15 cellular contexts compared by ENCODE assay signal in genomic region chr12:78293039-78293686, GRCh38.
DNase-seq lines count a peak whose midpoint lies in the region; ATAC-seq, FAIRE-seq and TF ChIP-seq lines count a peak whose summit lies in the region.
"Had no signal": no experiment of that assay in that cellular context is flagged by ENCODE, and none has a peak within 500 bp of the region (broad histone marks: within the 10 kb centered on the region; RNA-seq: fewer than 3 reads in every experiment).

No MANE protein-coding gene starts in this region.

- H3K36me3 ChIP-seq in small intestine (ENCODE audit: control insufficient read depth in 2 of 2, insufficient read depth in 2 of 2, low read length in 2 of 2), result no peaks in the 10 kb centered on the region
- H3K36me3 ChIP-seq: adrenal gland, left lung had no signal

- H3K27ac ChIP-seq in foreskin keratinocyte (no peak overlapping the region), small intestine (ENCODE audit: low read depth in 1 of 2, low read length in 1 of 2) (no peak overlapping the region)
- H3K27ac ChIP-seq: adrenal gland, left lung had no signal

- H3K27me3 ChIP-seq in foreskin keratinocyte, result no peaks in the 10 kb centered on the region
- H3K27me3 ChIP-seq in small intestine (ENCODE audit: control insufficient read depth in 2 of 2, insufficient read depth in 2 of 2, low read length in 2 of 2), result no peaks in the 10 kb centered on the region
- H3K27me3 ChIP-seq: adrenal gland, left lung had no signal

- FAIRE-seq in small intestine (lab: Jason Lieb, UNC), result no peak

- no peak for TF ChIP-seq CTCF in foreskin keratinocyte (conservative IDR thresholded peaks at IDR 0.05)

- 10 to 49% (median 35%) methylated on average over 1 of the region's 1 CpG for WGBS in small intestine, 3 donors

- DNase-seq in DMS153 treated with DMSO at 0.1 percent for 48 hours (lab: John Stamatoyannopoulos, UW; ENCODE audit: unreplicated experiment) (peak; percentile 18), DMS153 (lab: John Stamatoyannopoulos, UW) (no peak), SW480 (ENCODE audit: low spot score) (peak; percentile 72), foreskin keratinocyte (peak; percentile 8 to 28), small intestine (peak; percentile 65), NOMO-1 treated with DMSO at 0.1 percent for 48 hours (lab: John Stamatoyannopoulos, UW; ENCODE audit: unreplicated experiment) (no peak), COLO829 (ENCODE audit: low spot score) (no peak)
- DNase-seq: 8988T; activated CD4-positive, alpha-beta T cell treated with anti-CD3 and anti-CD28 coated beads for 1 hour; activated T-cell treated with anti-CD3 and anti-CD28 coated beads for 4 hours; adrenal gland; left lung; NCI-H2029 treated with DMSO at 0.1 percent for 48 hours; T-cell had no signal

- H3K4me3 ChIP-seq in small intestine (ENCODE audit: low read depth in 1 of 2, low read length in 2 of 2), result no peak overlapping the region
- H3K4me3 ChIP-seq: adrenal gland, left lung had no signal

- no peaks in the 10 kb centered on the region for H3K9me3 ChIP-seq in small intestine (ENCODE audit: control insufficient read depth, low read depth)
- H3K9me3 ChIP-seq: adrenal gland had no signal

- ATAC-seq in foreskin keratinocyte (peak; percentile 48), HG03521 (IDR thresholded peaks at IDR 0.05; ENCODE audit: unreplicated experiment) (no peak)
- ATAC-seq: left lung, T-cell had no signal

- H3K4me1 ChIP-seq in foreskin keratinocyte (peaks cover 6% of the 10 kb centered on the region), small intestine (ENCODE audit: control insufficient read depth in 2 of 2, insufficient read depth in 1 of 2, low read depth in 1 of 2, low read length in 1 of 2) (peaks cover 0 to 3% of the 10 kb centered on the region in 2 donors)
- H3K4me1 ChIP-seq: adrenal gland, left lung had no signal

Comparison
In these comparisons a context has a peak if more than half of its experiments do, and no peak if none do; other contexts are left out.
1. DNase-seq: peak in DMS153 treated with DMSO at 0.1 percent for 48 hours (single experiment), SW480 (single experiment), foreskin keratinocyte (2 of 2) and small intestine (single experiment); none in DMS153 (single experiment), NOMO-1 treated with DMSO at 0.1 percent for 48 hours (single experiment) and COLO829 (single experiment).